Comparison of ENCODE assay signal across 10 cellular contexts in genomic region chr1:149635290-149635899, GRCh38. TPM values are rescaled to one million over a fixed set of nuclear protein-coding genes. Genes with fewer than 3 reads are reported as not detected.
DNase-seq lines count a peak whose midpoint lies in the region; ATAC-seq and TF ChIP-seq lines count a peak whose summit lies in the region.
"Not testable (repeated sequence)": the region's sequence is repeated elsewhere in the genome, so short reads cannot be mapped to it uniquely, and the experiment has no call there.
"Had no signal": no experiment of that assay in that cellular context is flagged by ENCODE, and none has a peak within 500 bp of the region (broad histone marks: within the 10 kb centered on the region; RNA-seq: fewer than 3 reads in every experiment).

No MANE protein-coding gene starts in this region.

- TF ChIP-seq CTCF in adrenal gland (IDR thresholded peaks at IDR 0.05); cardiac muscle cell (IDR thresholded peaks at IDR 0.05; ENCODE audit: low read depth, low read length); neutrophil (IDR thresholded peaks at IDR 0.05): not testable (repeated sequence)

- not testable (repeated sequence) for DNase-seq in T-helper 17 cell; cardiac muscle cell (ENCODE audit: low read depth in 1 of 2, low spot score in 1 of 2)
- peak; percentile 14 for DNase-seq in activated T-cell treated with anti-CD3 and anti-CD28 coated beads for 24 hours (ENCODE audit: low read depth)
- DNase-seq in adrenal gland: peak in 1 of 7 donors; percentile 10
- DNase-seq in stimulated activated naive CD8-positive, alpha-beta T cell treated with anti-CD3 and anti-CD28 coated beads, Interleukin-15, amount 100 ng/mL, for 72 hours: peak in 1 of 2 donors; percentile 37

- H3K36me3 ChIP-seq in ACC112 (ENCODE audit: insufficient read depth, low read length); HUES6 (ENCODE audit: control insufficient read depth, insufficient read depth, low read length); adrenal gland (replicated peaks in 1 of 2); cardiac muscle cell; neutrophil: not testable (repeated sequence)

- not testable (repeated sequence) for H3K27me3 ChIP-seq in ACC112 (ENCODE audit: insufficient read depth, low read length); HUES6 (ENCODE audit: control insufficient read depth, insufficient read depth, low read length); adrenal gland; cardiac muscle cell; neutrophil

- 26 to 36% (median 30%) methylated on average over 4 to 9 of the region's 10 CpGs for WGBS in adrenal gland, 4 donors

- not testable (repeated sequence) for H3K4me1 ChIP-seq in ACC112 (ENCODE audit: control insufficient read depth, insufficient read depth, low read length, unreplicated experiment); HUES6 (ENCODE audit: control insufficient read depth, insufficient read depth, low read length); adrenal gland (replicated peaks in 1 of 2); cardiac muscle cell (ENCODE audit: low read depth)
- H3K4me1 ChIP-seq in neutrophil (ENCODE audit: control insufficient read depth in 1 of 2, insufficient read depth in 1 of 2, low read depth in 1 of 2, low read length in 1 of 2): peaks cover 21 to 46% of the 10 kb centered on the region in 2 experiments

- intact Hi-C loops in adrenal gland (cut with DNase I): not testable (repeated sequence)

- not testable (repeated sequence) for H3K36me3 Mint-ChIP-seq in T-helper 17 cell (ENCODE audit: low read depth)

- peaks cover 23% of the 10 kb centered on the region for H3K4me1 Mint-ChIP-seq in T-helper 17 cell
- H3K4me1 Mint-ChIP-seq in stimulated activated naive CD8-positive, alpha-beta T cell treated with anti-CD3 and anti-CD28 coated beads, Interleukin-15, amount 100 ng/mL, for 72 hours: peaks cover 35% of the 10 kb centered on the region

- not testable (repeated sequence) for H3K9me3 ChIP-seq in HUES6 (ENCODE audit: control insufficient read depth, insufficient read depth, low read depth, low read length); T-helper 17 cell (ENCODE audit: control insufficient read depth, low read length, poor library complexity, severe bottlenecking); adrenal gland (replicated peaks in 1 of 3); cardiac muscle cell (ENCODE audit: low read depth); neutrophil

- peak overlapping the region; percentile 50 for H3K9ac ChIP-seq in HUES6 (ENCODE audit: low read length)

- not testable (repeated sequence) for H3K9me3 Mint-ChIP-seq in stimulated activated naive CD8-positive, alpha-beta T cell treated with anti-CD3 and anti-CD28 coated beads, Interleukin-15, amount 100 ng/mL, for 72 hours

- not testable (repeated sequence) for H3K4me3 ChIP-seq in ACC112 (ENCODE audit: low read depth, low read length); adrenal gland; cardiac muscle cell
- peak overlapping the region; percentile 38 for H3K4me3 ChIP-seq in HUES6 (ENCODE audit: low read depth, low read length)
- peak overlapping the region in 1 of 2 experiments; percentile 76 for H3K4me3 ChIP-seq in neutrophil (ENCODE audit: low read depth in 1 of 2, low read length in 1 of 2)

- peak overlapping the region; percentile 99 for H3K27ac Mint-ChIP-seq in T-helper 17 cell
- peak overlapping the region; percentile 100 for H3K27ac Mint-ChIP-seq in stimulated activated naive CD8-positive, alpha-beta T cell treated with anti-CD3 and anti-CD28 coated beads, Interleukin-15, amount 100 ng/mL, for 72 hours

- peak overlapping the region; percentile 37 for H3K27ac ChIP-seq in ACC112 (ENCODE audit: low read depth, low read length)
- not testable (repeated sequence) for H3K27ac ChIP-seq in HUES6 (ENCODE audit: low read depth, low read length)
- H3K27ac ChIP-seq in adrenal gland: peak overlapping the region in 3 of 5 donors; percentile 1 to 95 (median 81)
- H3K27ac ChIP-seq in cardiac muscle cell: peak overlapping the region; percentile 28
- peak overlapping the region; percentile 95 for H3K27ac ChIP-seq in neutrophil

- not testable (repeated sequence) for H3K79me2 ChIP-seq in ACC112 (ENCODE audit: control insufficient read depth, insufficient read depth, low read length, unreplicated experiment)

- ATAC-seq in T-helper 17 cell; stimulated activated naive CD8-positive, alpha-beta T cell treated with anti-CD3 and anti-CD28 coated beads, Interleukin-15, amount 100 ng/mL, for 72 hours: not testable (repeated sequence)

- not testable (repeated sequence) for H3K27me3 Mint-ChIP-seq in T-helper 17 cell; stimulated activated naive CD8-positive, alpha-beta T cell treated with anti-CD3 and anti-CD28 coated beads, Interleukin-15, amount 100 ng/mL, for 72 hours

- not testable (repeated sequence) for H2AFZ ChIP-seq in ACC112 (ENCODE audit: low read length, unreplicated experiment)

- peak overlapping the region; percentile 92 for H3K4me3 Mint-ChIP-seq in T-helper 17 cell
- H3K4me3 Mint-ChIP-seq in stimulated activated naive CD8-positive, alpha-beta T cell treated with anti-CD3 and anti-CD28 coated beads, Interleukin-15, amount 100 ng/mL, for 72 hours: peak overlapping the region; percentile 88 to 94

- TF ChIP-seq POLR2A in adrenal gland (IDR thresholded peaks at IDR 0.05): not testable (repeated sequence)

RNA-seq across cellular contexts. Expression of gene PPIAL4C, which starts 51.7 kb away (rescaled TPM):
- total RNA-seq in T-helper 17 cell: not detected
- not detected for total RNA-seq in adrenal gland
- polyA plus RNA-seq in adrenal gland: 1 to 10 TPM in 1 of 3 donors, not detected in 2; 1.0 TPM
- total RNA-seq in cardiac muscle cell: not detected in 2 replicates
- polyA plus RNA-seq in cardiac muscle cell: not detected in 2 replicates
- total RNA-seq: astrocyte, testis had no signal
